ENCODE assay signal across 20 cellular contexts in genomic region chr5:146025108-146025507, GRCh38.
DNase-seq lines count a peak whose midpoint lies in the region; ATAC-seq and TF ChIP-seq lines count a peak whose summit lies in the region.
"Had no signal": no experiment of that assay in that cellular context is flagged by ENCODE, and none has a peak within 500 bp of the region (broad histone marks: within the 10 kb centered on the region; RNA-seq: fewer than 3 reads in every experiment).

No MANE protein-coding gene starts in this region.

- intact Hi-C loops in psoas muscle (cut with DNase I): no loop called here

- H3K4me3 ChIP-seq in Peyer's patch (no peak overlapping the region), iPS-18a (ENCODE audit: low read length) (no peak overlapping the region), psoas muscle (no peak overlapping the region)

- ATAC-seq in psoas muscle (peak; percentile 32 to 74 (median 60)), GM18519 (IDR thresholded peaks at IDR 0.05; ENCODE audit: low FRiP score, unreplicated experiment) (no peak)
- ATAC-seq: activated CD8-positive, alpha-beta memory T cell treated with anti-CD3 and anti-CD28 coated beads, Interleukin-2, amount 10 ng/mL, durations not matched to agents 7 days and 5 days; natural killer cell; Panc1 had no signal

- no peaks in the 10 kb centered on the region for H3K27me3 ChIP-seq in Peyer's patch
- H3K27me3 ChIP-seq in iPS-18a (ENCODE audit: control insufficient read depth, insufficient read depth, low read length): no peaks in the 10 kb centered on the region
- no peaks in the 10 kb centered on the region for H3K27me3 ChIP-seq in psoas muscle (ENCODE audit: insufficient read depth in 3 of 3, low read length in 2 of 3)

- peak overlapping the region in 3 of 4 donors; percentile 20 to 64 (median 36) for H3K27ac ChIP-seq in Peyer's patch
- peak overlapping the region; percentile 56 for H3K27ac ChIP-seq in iPS-18a (ENCODE audit: low read length)
- H3K27ac ChIP-seq in psoas muscle: peak overlapping the region; percentile 36
- H3K27ac ChIP-seq: epithelial cell of prostate had no signal

- whole genome bisulfite sequencing in psoas muscle, 3 donors: 26 to 39% (median 31%) methylated on average over 3 of the region's 3 CpGs

- TF ChIP-seq CTCF in Peyer's patch (IDR thresholded peaks at IDR 0.05) (no peak), psoas muscle (IDR thresholded peaks at IDR 0.05) (no peak)

- H3K9me3 ChIP-seq in Peyer's patch: no peaks in the 10 kb centered on the region
- H3K9me3 ChIP-seq in iPS-18a (ENCODE audit: control insufficient read depth, low read depth, low read length): no peaks in the 10 kb centered on the region
- no peaks in the 10 kb centered on the region for H3K9me3 ChIP-seq in psoas muscle

- H3K36me3 ChIP-seq in Peyer's patch (peaks cover 0 to 10% (median 0%) of the 10 kb centered on the region in 3 donors), iPS-18a (ENCODE audit: control insufficient read depth, low read depth, low read length) (no peaks in the 10 kb centered on the region), psoas muscle (ENCODE audit: insufficient read depth in 1 of 2, low read depth in 1 of 2) (no peaks in the 10 kb centered on the region)

- no peak for TF ChIP-seq POLR2A in Peyer's patch (IDR thresholded peaks at IDR 0.05)

- peak; percentile 54 for DNase-seq in H4 (ENCODE audit: low spot score)
- DNase-seq in Peyer's patch: peak in 1 of 3 donors; percentile 63
- no peak for DNase-seq in psoas muscle
- no peak for DNase-seq in UCSD-AML1 (lab: John Stamatoyannopoulos, UW; ENCODE audit: unreplicated experiment)
- no peak for DNase-seq in stimulated activated naive CD4-positive, alpha-beta T cell treated with Interleukin-2 at 50 U/mL for 16 hours (lab: John Stamatoyannopoulos, UW)
- DNase-seq: activated CD4-positive, alpha-beta T cell treated with anti-CD3 and anti-CD28 coated beads, Interleukin-2, amount 10 ng/mL, durations not matched to agents 7 days and 5 days; activated CD8-positive, alpha-beta memory T cell treated with anti-CD3 and anti-CD28 coated beads, Interleukin-2, amount 10 ng/mL, durations not matched to agents 7 days and 5 days; activated naive CD4-positive, alpha-beta T cell treated with anti-CD3 and anti-CD28 coated beads, Interleukin-2, amount 50 U/mL, for 16 hours; anterior cingulate cortex; CD4-positive, CD25-positive, alpha-beta regulatory T cell; DMS79; hypothalamus; natural killer cell; NCI-H1417; NCI-H2081 treated with DMSO at 0.1 percent for 48 hours; NK-92 treated with Interleukin-12 subunit alpha and Interleukin-12 subunit beta, amount 100 ng/mL, for 24 hours had no signal

- H3K4me1 ChIP-seq in Peyer's patch: peaks cover 0 to 31% (median 4%) of the 10 kb centered on the region in 4 donors
- peaks cover 28% of the 10 kb centered on the region for H3K4me1 ChIP-seq in iPS-18a (ENCODE audit: control insufficient read depth, low read depth, low read length)
- H3K4me1 ChIP-seq in psoas muscle: peaks cover 9% of the 10 kb centered on the region

- no peak overlapping the region for H3K9ac ChIP-seq in iPS-18a (ENCODE audit: low read length)
